In the genomic region with DNA sequence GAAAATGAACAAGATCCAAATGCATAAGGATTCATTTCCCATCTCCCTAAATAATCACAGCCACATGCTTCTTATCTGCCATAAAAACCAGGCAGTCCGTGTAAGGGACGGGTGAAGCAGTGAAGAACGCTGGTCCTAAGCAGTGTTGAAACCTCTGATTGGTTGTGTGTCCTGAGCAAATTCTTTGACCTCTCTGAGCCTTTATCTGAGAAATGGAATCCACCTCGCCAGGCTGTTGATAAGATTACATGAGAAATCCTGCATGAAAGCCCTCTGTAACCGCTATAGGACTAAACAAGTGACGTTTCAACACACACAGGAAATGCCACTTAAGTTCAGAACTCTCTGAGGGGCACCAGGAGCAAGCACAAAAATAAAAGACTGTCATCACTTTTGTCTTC, we compare ENCODE assay signal across 14 cellular contexts. TPM values are rescaled to one million over a fixed set of nuclear protein-coding genes. Genes with fewer than 3 reads are reported as not detected.
A peak's percentile ranks its signal among the peaks of the same experiment; 100 is the strongest.
DNase-seq lines count a peak whose midpoint lies in the region; ATAC-seq and TF ChIP-seq lines count a peak whose summit lies in the region.
"Had no signal": no experiment of that assay in that cellular context is flagged by ENCODE, and none has a peak within 500 bp of the region (broad histone marks: within the 10 kb centered on the region; RNA-seq: fewer than 3 reads in every experiment).

No MANE protein-coding gene starts in this region.

- no peaks in the 10 kb centered on the region for H4K20me1 ChIP-seq in Karpas-422 (ENCODE audit: insufficient read depth, low read depth, low read length)

- TF ChIP-seq CTCF in gastroesophageal sphincter (IDR thresholded peaks at IDR 0.05) (no peak), lower leg skin (IDR thresholded peaks at IDR 0.05) (no peak)

- H3K4me3 ChIP-seq in Karpas-422 (ENCODE audit: low read length) (peak overlapping the region; percentile 40), gastroesophageal sphincter (peak overlapping the region in 1 of 2 donors; percentile 2), lower leg skin (ENCODE audit: low read depth, poor library complexity, severe bottlenecking) (no peak overlapping the region)
- H3K4me3 ChIP-seq: A549, SJCRH30 had no signal

- CTCF ChIA-PET in activated CD4-positive, alpha-beta T cell treated with anti-CD3 and anti-CD28 coated beads for 36 hours (lab: Charles Lee): no interaction called here

- no peaks in the 10 kb centered on the region for H3K27me3 ChIP-seq in Karpas-422 (ENCODE audit: low read length)
- no peaks in the 10 kb centered on the region for H3K27me3 ChIP-seq in gastroesophageal sphincter
- H3K27me3 ChIP-seq: SJCRH30 had no signal

- no peak overlapping the region for H3K27ac Mint-ChIP-seq in activated CD4-positive, alpha-beta T cell treated with anti-CD3 and anti-CD28 coated beads for 36 hours
- peak overlapping the region in 1 of 2 donors; percentile 66 for H3K27ac Mint-ChIP-seq in stimulated activated naive CD8-positive, alpha-beta T cell treated with anti-CD3 and anti-CD28 coated beads, Interleukin-15, amount 100 ng/mL, for 72 hours
- H3K27ac Mint-ChIP-seq: activated naive CD4-positive, alpha-beta T cell treated with anti-CD3 and anti-CD28 coated beads, Interleukin-2, amount 50 U/mL, for 24 hours had no signal

- no peak for TF ChIP-seq EP300 in gastroesophageal sphincter (IDR thresholded peaks at IDR 0.05)

- H2AFZ ChIP-seq in Karpas-422 (ENCODE audit: low read length): peak overlapping the region; percentile 32

- 21 to 44% methylated on average over 4 to 6 of the region's 6 CpGs for WGBS in gastroesophageal sphincter (ENCODE audit: low coverage in 1 of 2), 2 donors
- WGBS in lower leg skin, 2 donors: 35 to 56% methylated on average over 6 of the region's 6 CpGs

- intact Hi-C loops in activated CD4-positive, alpha-beta T cell treated with anti-CD3 and anti-CD28 coated beads for 36 hours (cut with DNase I, micrococcal nuclease): no loop called here
- intact Hi-C loops in lower leg skin (cut with DNase I; ENCODE audit: low total_unique reads): no loop called here

- H3K36me3 ChIP-seq in Karpas-422 (ENCODE audit: insufficient read depth, low read length): no peaks in the 10 kb centered on the region
- H3K36me3 ChIP-seq in gastroesophageal sphincter: no peaks in the 10 kb centered on the region
- H3K36me3 ChIP-seq: SJCRH30 had no signal

- TF ChIP-seq POLR2A in gastroesophageal sphincter (IDR thresholded peaks at IDR 0.05): no peak
- TF ChIP-seq POLR2A in lower leg skin (IDR thresholded peaks at IDR 0.05): no peak

- H3K36me3 Mint-ChIP-seq in activated CD4-positive, alpha-beta T cell treated with anti-CD3 and anti-CD28 coated beads for 36 hours (ENCODE audit: low read depth): no peaks in the 10 kb centered on the region

- peaks cover 12% of the 10 kb centered on the region for H3K27me3 Mint-ChIP-seq in activated CD4-positive, alpha-beta T cell treated with anti-CD3 and anti-CD28 coated beads for 36 hours
- H3K27me3 Mint-ChIP-seq in stimulated activated naive CD8-positive, alpha-beta T cell treated with anti-CD3 and anti-CD28 coated beads, Interleukin-15, amount 100 ng/mL, for 72 hours: peaks cover 37% of the 10 kb centered on the region

- H3K4me1 Mint-ChIP-seq in activated CD4-positive, alpha-beta T cell treated with anti-CD3 and anti-CD28 coated beads for 36 hours: peaks cover 15% of the 10 kb centered on the region
- peaks cover 18% of the 10 kb centered on the region for H3K4me1 Mint-ChIP-seq in stimulated activated naive CD8-positive, alpha-beta T cell treated with anti-CD3 and anti-CD28 coated beads, Interleukin-15, amount 100 ng/mL, for 72 hours
- H3K4me1 Mint-ChIP-seq: activated naive CD4-positive, alpha-beta T cell treated with anti-CD3 and anti-CD28 coated beads, Interleukin-2, amount 50 U/mL, for 24 hours had no signal

- peaks cover 49% of the 10 kb centered on the region for H3K4me1 ChIP-seq in Karpas-422 (ENCODE audit: low read length)
- peaks cover 0 to 18% (median 4%) of the 10 kb centered on the region in 3 donors for H3K4me1 ChIP-seq in gastroesophageal sphincter
- H3K4me1 ChIP-seq: A549, SJCRH30 had no signal

- ATAC-seq in activated CD4-positive, alpha-beta T cell treated with anti-CD3 and anti-CD28 coated beads for 36 hours: peak; percentile 58
- ATAC-seq in gastroesophageal sphincter (no peak), GM21529 (IDR thresholded peaks at IDR 0.05; ENCODE audit: unreplicated experiment) (no peak)
- ATAC-seq in stimulated activated naive CD8-positive, alpha-beta T cell treated with anti-CD3 and anti-CD28 coated beads, Interleukin-15, amount 100 ng/mL, for 72 hours: peak; percentile 87
- ATAC-seq: A549 had no signal

- H3K27ac ChIP-seq in Karpas-422 (ENCODE audit: low read length) (peak overlapping the region; percentile 74), gastroesophageal sphincter (peak overlapping the region in 3 of 4 donors; percentile 39 to 53 (median 43))
- H3K27ac ChIP-seq: A549, SJCRH30 had no signal

- H3K9me3 ChIP-seq in Karpas-422 (ENCODE audit: low read length) (no peaks in the 10 kb centered on the region), gastroesophageal sphincter (peaks cover 0 to 3% (median 0%) of the 10 kb centered on the region in 3 donors)
- H3K9me3 ChIP-seq: SJCRH30 had no signal

- H3K4me2 ChIP-seq in Karpas-422 (ENCODE audit: low read depth, low read length, poor library complexity, severe bottlenecking): peak overlapping the region; percentile 66
- H3K4me2 ChIP-seq: A549 had no signal

- H3K9ac ChIP-seq in Karpas-422 (ENCODE audit: low read length): peak overlapping the region; percentile 46

- no peaks in the 10 kb centered on the region for H3K9me2 ChIP-seq in Karpas-422 (replicated peaks; ENCODE audit: insufficient read depth, low read length)

- DNase-seq in activated CD4-positive, alpha-beta T cell treated with anti-CD3 and anti-CD28 coated beads for 36 hours: no peak
- DNase-seq in activated CD4-positive, alpha-beta T cell treated with anti-CD3 and anti-CD28 coated beads, Interleukin-2, amount 50 U/mL, for 1 hour: no peak
- DNase-seq in Karpas-422: peak; percentile 72
- DNase-seq in stimulated activated naive CD8-positive, alpha-beta T cell treated with anti-CD3 and anti-CD28 coated beads, Interleukin-15, amount 100 ng/mL, for 72 hours: no peak
- no peak for DNase-seq in lower leg skin (ENCODE audit: low spot score in 2 of 2)
- DNase-seq in AML-193 (lab: John Stamatoyannopoulos, UW): no peak
- DNase-seq: effector CD8-positive, alpha-beta T cell; KG1; SJCRH30; stimulated activated CD4-positive, alpha-beta T cell treated with anti-CD3 and anti-CD28 coated beads, Interleukin-12 subunit alpha, Interleukin-12 subunit beta, amount 100 ng/mL, for 4 hours had no signal

- no peaks in the 10 kb centered on the region for H3K79me2 ChIP-seq in Karpas-422 (ENCODE audit: low read length)

- POLR2A ChIA-PET in activated CD4-positive, alpha-beta T cell treated with anti-CD3 and anti-CD28 coated beads for 36 hours (lab: Charles Lee): no interaction called here

- H3K4me3 Mint-ChIP-seq in activated CD4-positive, alpha-beta T cell treated with anti-CD3 and anti-CD28 coated beads for 36 hours: no peak overlapping the region
- peak overlapping the region in 1 of 2 donors; percentile 13 for H3K4me3 Mint-ChIP-seq in stimulated activated naive CD8-positive, alpha-beta T cell treated with anti-CD3 and anti-CD28 coated beads, Interleukin-15, amount 100 ng/mL, for 72 hours
- H3K4me3 Mint-ChIP-seq: activated naive CD4-positive, alpha-beta T cell treated with anti-CD3 and anti-CD28 coated beads, Interleukin-2, amount 50 U/mL, for 24 hours had no signal

- no peaks in the 10 kb centered on the region for H3K9me3 Mint-ChIP-seq in activated CD4-positive, alpha-beta T cell treated with anti-CD3 and anti-CD28 coated beads for 36 hours (ENCODE audit: low read depth)
- peaks cover 0 to 6% of the 10 kb centered on the region in 2 donors for H3K9me3 Mint-ChIP-seq in stimulated activated naive CD8-positive, alpha-beta T cell treated with anti-CD3 and anti-CD28 coated beads, Interleukin-15, amount 100 ng/mL, for 72 hours
- H3K9me3 Mint-ChIP-seq: activated naive CD4-positive, alpha-beta T cell treated with anti-CD3 and anti-CD28 coated beads, Interleukin-2, amount 50 U/mL, for 24 hours had no signal

RNA-seq across cellular contexts. Expression of gene GAS7, which starts 26.8 kb away (rescaled TPM):
- total RNA-seq in activated CD4-positive, alpha-beta T cell treated with anti-CD3 and anti-CD28 coated beads for 36 hours: 1 to 10 TPM in 1 of 2 experiments, under 1 TPM in 1; 0.60 to 1.3 TPM
- total RNA-seq in Karpas-422 (2014; rRNA removed; shearing (Covaris generic); ENCODE audit: low replicate concordance): 79.9 and 80.1 TPM in 2 replicates
- total RNA-seq in gastroesophageal sphincter (100 to 1,000 TPM in 1 of 4 donors, 10 to 100 TPM in 3; 62.6 to 122 (median 77.0) TPM), lower leg skin (100 to 1,000 TPM in 3 of 4 donors, 10 to 100 TPM in 1; 97.8 to 148 (median 117) TPM)

Comparison
In these comparisons a context has a peak if more than half of its experiments do, and no peak if none do; other contexts are left out.
1. ATAC-seq: peak in activated CD4-positive, alpha-beta T cell treated with anti-CD3 and anti-CD28 coated beads for 36 hours (single experiment) and stimulated activated naive CD8-positive, alpha-beta T cell treated with anti-CD3 and anti-CD28 coated beads, Interleukin-15, amount 100 ng/mL, for 72 hours (single experiment); none in gastroesophageal sphincter (single experiment) and GM21529 (single experiment).
2. RNA of gene GAS7, which starts 26.8 kb away (total RNA-seq): 97.8 to 148 TPM in lower leg skin, 62.6 to 122 TPM in gastroesophageal sphincter and 79.9 to 80.1 TPM in Karpas-422; 0.60 to 1.3 TPM in activated CD4-positive, alpha-beta T cell treated with anti-CD3 and anti-CD28 coated beads for 36 hours; every median in the first group is over 10 times any median in the second.